14 cellular contexts compared by ENCODE assay signal in genomic region chr5:57166250-57166649, GRCh38. TPM values are rescaled to one million over a fixed set of nuclear protein-coding genes. Genes with fewer than 3 reads are reported as not detected.
DNase-seq lines count a peak whose midpoint lies in the region; ATAC-seq, FAIRE-seq and TF ChIP-seq lines count a peak whose summit lies in the region.
"Had no signal": no experiment of that assay in that cellular context is flagged by ENCODE, and none has a peak within 500 bp of the region (broad histone marks: within the 10 kb centered on the region; RNA-seq: fewer than 3 reads in every experiment).

No MANE protein-coding gene starts in this region.

- H3K4me3 ChIP-seq in bronchial epithelial cell (ENCODE audit: low read depth, low read length) (no peak overlapping the region), HepG2 (replicated peaks in 1 of 3; ENCODE audit: insufficient read depth in 1 of 3, low read depth in 2 of 3, low read length in 3 of 3) (no peak overlapping the region)

- peaks cover 12% of the 10 kb centered on the region for H3K4me1 ChIP-seq in HepG2 (ENCODE audit: insufficient read depth, low read length)
- H3K4me1 ChIP-seq: BE2C had no signal

- H3K27ac ChIP-seq in HepG2 (ENCODE audit: extremely low read length, insufficient read depth, low read length) (no peak overlapping the region), RWPE1 (no peak overlapping the region)

- H2AFZ ChIP-seq in HepG2 (ENCODE audit: low read length), result no peak overlapping the region

- no peaks in the 10 kb centered on the region for H3K27me3 ChIP-seq in bronchial epithelial cell (ENCODE audit: control insufficient read depth, insufficient read depth, low read length)
- no peaks in the 10 kb centered on the region for H3K27me3 ChIP-seq in HepG2 (ENCODE audit: control insufficient read depth in 1 of 2, insufficient read depth in 2 of 2, low read length in 2 of 2)
- H3K27me3 ChIP-seq: BE2C had no signal

- no peak overlapping the region for H3K4me2 ChIP-seq in HepG2 (ENCODE audit: low read depth, low read length)

- TF ChIP-seq CTCF in GM10248 (IDR thresholded peaks at IDR 0.05; ENCODE audit: control extremely low read depth, extremely low read depth, low read depth, missing control alignments) (no peak), bronchial epithelial cell (IDR thresholded peaks at IDR 0.05; ENCODE audit: insufficient read depth, low read length, severe bottlenecking) (no peak), HepG2 (CRISPR knock-in tag; IDR thresholded peaks at IDR 0.05) (no peak), RWPE1 (conservative IDR thresholded peaks at IDR 0.05; ENCODE audit: low read depth) (no peak)

- POLR2A ChIA-PET in GM10248 (lab: Yijun Ruan, JAX), result no interaction called here
- POLR2A ChIA-PET in HepG2 (lab: Yijun Ruan, JAX), result interaction anchor here (1.1 kb wide), 1 partner anchor 8 kb away, joined by 4 read pairs; the partner anchor contains the start of gene GPBP1
- POLR2A ChIA-PET in RWPE1 (lab: Yijun Ruan, JAX; ENCODE audit: low non-redundant PET), result no interaction called here

- H3K36me3 ChIP-seq in bronchial epithelial cell (ENCODE audit: control insufficient read depth, insufficient read depth, low read length) (no peaks in the 10 kb centered on the region), HepG2 (replicated peaks in 1 of 2; ENCODE audit: control insufficient read depth in 1 of 2, insufficient read depth in 2 of 2, low read length in 2 of 2) (no peaks in the 10 kb centered on the region)
- H3K36me3 ChIP-seq: BE2C had no signal

- DNase-seq in GM10248 (ENCODE audit: extremely low spot score) (peak; percentile 22), Kasumi-1 (lab: John Stamatoyannopoulos, UW) (peak; percentile 49 to 73), bronchial epithelial cell (ENCODE audit: low read depth) (peak; percentile 45), HepG2 (ENCODE audit: low spot score) (no peak), RWPE1 (ENCODE audit: low spot score) (no peak), GM19240 (ENCODE audit: insufficient read length, low spot score) (no peak)
- DNase-seq: activated CD4-positive, alpha-beta memory T cell treated with anti-CD3 and anti-CD28 coated beads, Interleukin-2, amount 10 ng/mL, durations not matched to agents 7 days and 5 days; BE2C; dermis blood vessel endothelial cell; MM.1S; stimulated activated CD4-positive, alpha-beta T cell treated with anti-CD3 and anti-CD28 coated beads, Interleukin-2, amount 100 ng/mL, for 24 hours had no signal

- TF ChIP-seq POLR2A in HepG2 (IDR thresholded peaks at IDR 0.05; ENCODE audit: insufficient read depth in 1 of 2, low read depth in 2 of 2, low read length in 2 of 2), result no peak

- WGBS in HepG2 (ENCODE audit: low lambda C conversion rate), result 6% methylated on average over 2 of the region's 2 CpGs

- H3K9me3 ChIP-seq in HepG2 (ENCODE audit: low read length), result no peaks in the 10 kb centered on the region

- no TSS peak for BruUV-seq in HepG2 (replicated peaks; lab: Mats Ljungman, UMichigan)

- intact Hi-C loops in HepG2 (cut with micrococcal nuclease; ENCODE audit: unreplicated experiment), result no loop called here

- H3K79me2 ChIP-seq in HepG2 (ENCODE audit: insufficient read depth, low read length), result no peaks in the 10 kb centered on the region

- TF ChIP-seq EP300 in HepG2 (IDR thresholded peaks at IDR 0.05; ENCODE audit: low read depth in 2 of 2, low read length in 2 of 2), result no peak
- no peak for TF ChIP-seq EP300 in HepG2 (CRISPR knock-in tag; IDR thresholded peaks at IDR 0.05; ENCODE audit: borderline replicate concordance)

- in situ Hi-C loops in HepG2 (cut with HindIII; ENCODE audit: extremely low pct_ligation_motif_present, low pct_unique_long_range_greater_than_20kb), result no loop called here

- no peak for TF ChIP-seq RAD21 in HepG2 (CRISPR knock-in tag; IDR thresholded peaks at IDR 0.05)

- peak; percentile 66 for ATAC-seq in GM21619 (IDR thresholded peaks at IDR 0.05; ENCODE audit: unreplicated experiment)
- ATAC-seq in HepG2, result no peak; the same call in 2 of the 3 replicates
- no peak for ATAC-seq in HG02642 (IDR thresholded peaks at IDR 0.05; ENCODE audit: poor library complexity, unreplicated experiment)

- H4K20me1 ChIP-seq in HepG2 (ENCODE audit: insufficient read depth, low read length), result no peaks in the 10 kb centered on the region

- no peak for FAIRE-seq in bronchial epithelial cell (lab: Jason Lieb, UNC)
- FAIRE-seq in HepG2 (lab: Jason Lieb, UNC), result no peak
- FAIRE-seq: G401.6 had no signal

- CTCF ChIA-PET in GM10248 (lab: Yijun Ruan, JAX), result interaction anchor here (1.0 to 2.0 kb wide), 4 partner anchors 11 to 266 kb away, joined by 3 to 6 read pairs (median 5); no protein-coding TSS in a partner anchor
- CTCF ChIA-PET in HepG2 (lab: Yijun Ruan, JAX; ENCODE audit: low intra/inter-chr PET ratio, low total read pairs), result no interaction called here
- CTCF ChIA-PET in RWPE1 (lab: Yijun Ruan, JAX), result no interaction called here

- no peak overlapping the region for H3K9ac ChIP-seq in HepG2 (ENCODE audit: insufficient read depth, low read depth, low read length)

TF ChIP-seq in HepG2, 621 proteins besides CTCF, POLR2A, EP300 and RAD21:
- no peak for TF ChIP-seq ZNF354B (CRISPR knock-in tag; IDR thresholded peaks at IDR 0.05)
- no peak for TF ChIP-seq NFIB (CRISPR knock-in tag; IDR thresholded peaks at IDR 0.05; ENCODE audit: borderline replicate concordance)
- no peak for TF ChIP-seq ZKSCAN5 (CRISPR knock-in tag; IDR thresholded peaks at IDR 0.05)
- TF ChIP-seq ZNF589 (CRISPR knock-in tag; conservative IDR thresholded peaks at IDR 0.05), result no peak
- TF ChIP-seq ZNF260 (CRISPR knock-in tag; IDR thresholded peaks at IDR 0.05; ENCODE audit: borderline replicate concordance, low read depth), result no peak
- no peak for TF ChIP-seq ZNF879 (CRISPR knock-in tag; IDR thresholded peaks at IDR 0.05)
- no peak for TF ChIP-seq ZNF224 (CRISPR knock-in tag; IDR thresholded peaks at IDR 0.05)
- no peak for TF ChIP-seq SRSF9 (IDR thresholded peaks at IDR 0.05; ENCODE audit: borderline replicate concordance, insufficient read depth, low read depth, low read length, poor library complexity, severe bottlenecking)
- no peak for TF ChIP-seq ZNF441 (CRISPR knock-in tag; IDR thresholded peaks at IDR 0.05; ENCODE audit: borderline replicate concordance)
- TF ChIP-seq EEA1 (CRISPR knock-in tag; IDR thresholded peaks at IDR 0.05; ENCODE audit: borderline replicate concordance), result no peak
- TF ChIP-seq THAP8 (CRISPR knock-in tag; IDR thresholded peaks at IDR 0.05; ENCODE audit: borderline replicate concordance), result no peak
- no peak for TF ChIP-seq ZNF597 (CRISPR knock-in tag; IDR thresholded peaks at IDR 0.05)
- no peak for TF ChIP-seq ZNF468 (CRISPR knock-in tag; IDR thresholded peaks at IDR 0.05)
- no peak for TF ChIP-seq TARDBP (CRISPR knock-in tag; IDR thresholded peaks at IDR 0.05)
- no peak for TF ChIP-seq SCMH1 (CRISPR knock-in tag; IDR thresholded peaks at IDR 0.05; ENCODE audit: borderline replicate concordance)
- TF ChIP-seq PRPF4 (IDR thresholded peaks at IDR 0.05; ENCODE audit: low read depth, low read length, poor library complexity, severe bottlenecking), result no peak
- TF ChIP-seq KDM4B (CRISPR knock-in tag; IDR thresholded peaks at IDR 0.05), result no peak
- TF ChIP-seq ZNF207 (IDR thresholded peaks at IDR 0.05; ENCODE audit: borderline replicate concordance), result no peak
- no peak for TF ChIP-seq ZNF20 (CRISPR knock-in tag; IDR thresholded peaks at IDR 0.05)
TF ChIP-seq in HepG2: peak in this region for 0.

RNA-seq across cellular contexts. Expression of gene GPBP1, which starts 7.6 kb away (rescaled TPM):
- 84.2 and 87.3 TPM in 2 replicates for total RNA-seq in bronchial epithelial cell
- 72.2 and 101 TPM in 2 replicates for total RNA-seq in HepG2 (2016; rRNA removed; fragmentation: Illumina TruSeq; extraction: Trizol)
- total RNA-seq in HepG2 (2016; cell fraction: cytosol; rRNA removed; fragmentation: Illumina TruSeq; extraction: Trizol; ENCODE audit: low read depth), result 66.3 and 69.1 TPM in 2 replicates
- total RNA-seq in HepG2 (2016; cell fraction: insoluble cytoplasmic fraction; rRNA removed; fragmentation: Illumina TruSeq; extraction: Trizol), result 70.0 and 97.0 TPM in 2 replicates
- total RNA-seq in HepG2 (2016; cell fraction: membrane; rRNA removed; fragmentation: Illumina TruSeq; extraction: Trizol), result 43.3 and 49.9 TPM in 2 replicates
- total RNA-seq in HepG2 (2016; cell fraction: nucleus; rRNA removed; fragmentation: Illumina TruSeq; extraction: Trizol), result 71.5 and 77.9 TPM in 2 replicates
- 22.4 and 27.1 TPM in 2 replicates for polyA plus RNA-seq in HepG2 (2011; rRNA removed)
- polyA plus RNA-seq in HepG2 (2011; cell fraction: cytosol; rRNA removed), result 8.1 and 15.4 TPM in 2 replicates
- 13.5 and 16.6 TPM in 2 replicates for polyA plus RNA-seq in HepG2 (2011; cell fraction: nucleus; rRNA removed)
- 37.4 and 42.2 TPM in 2 replicates for polyA plus RNA-seq in HepG2 (2012)
- 2.8 and 3.5 TPM in 2 replicates for polyA plus RNA-seq in HepG2 (2016; cell fraction: cytosol; fragmentation: Illumina TruSeq; extraction: Trizol; ENCODE audit: low read depth)
- polyA plus RNA-seq in HepG2 (2016; cell fraction: insoluble cytoplasmic fraction; fragmentation: Illumina TruSeq; extraction: Trizol; ENCODE audit: low read depth), result 68.2 and 77.7 TPM in 2 replicates
- 12.7 and 15.4 TPM in 2 replicates for polyA plus RNA-seq in HepG2 (2016; cell fraction: membrane; fragmentation: Illumina TruSeq; extraction: Trizol; ENCODE audit: low read depth)
- polyA plus RNA-seq in HepG2 (2016; cell fraction: nucleus; fragmentation: Illumina TruSeq; extraction: Trizol; ENCODE audit: insufficient read depth, low read depth), result 97.7 and 101 TPM in 2 replicates
- 7.1 and 12.3 TPM in 2 replicates for polyA minus RNA-seq in HepG2 (2011; rRNA and poly(A)+ RNA removed; ENCODE audit: low replicate concordance)
- 23.4 and 24.7 TPM in 2 replicates for polyA minus RNA-seq in HepG2 (2011; cell fraction: cytosol; rRNA and poly(A)+ RNA removed)
- 86.4 and 87.5 TPM in 2 replicates for polyA minus RNA-seq in HepG2 (2011; cell fraction: nucleus; rRNA and poly(A)+ RNA removed)

Comparison
In these comparisons a context has a peak if more than half of its experiments do, and no peak if none do; other contexts are left out.
1. DNase-seq: peak in GM10248 (single experiment), Kasumi-1 (2 of 2) and bronchial epithelial cell (single experiment); none in HepG2 (single experiment), RWPE1 (single experiment) and GM19240 (single experiment).